ENCODE assay signal across 8 cellular contexts in the genomic region with DNA sequence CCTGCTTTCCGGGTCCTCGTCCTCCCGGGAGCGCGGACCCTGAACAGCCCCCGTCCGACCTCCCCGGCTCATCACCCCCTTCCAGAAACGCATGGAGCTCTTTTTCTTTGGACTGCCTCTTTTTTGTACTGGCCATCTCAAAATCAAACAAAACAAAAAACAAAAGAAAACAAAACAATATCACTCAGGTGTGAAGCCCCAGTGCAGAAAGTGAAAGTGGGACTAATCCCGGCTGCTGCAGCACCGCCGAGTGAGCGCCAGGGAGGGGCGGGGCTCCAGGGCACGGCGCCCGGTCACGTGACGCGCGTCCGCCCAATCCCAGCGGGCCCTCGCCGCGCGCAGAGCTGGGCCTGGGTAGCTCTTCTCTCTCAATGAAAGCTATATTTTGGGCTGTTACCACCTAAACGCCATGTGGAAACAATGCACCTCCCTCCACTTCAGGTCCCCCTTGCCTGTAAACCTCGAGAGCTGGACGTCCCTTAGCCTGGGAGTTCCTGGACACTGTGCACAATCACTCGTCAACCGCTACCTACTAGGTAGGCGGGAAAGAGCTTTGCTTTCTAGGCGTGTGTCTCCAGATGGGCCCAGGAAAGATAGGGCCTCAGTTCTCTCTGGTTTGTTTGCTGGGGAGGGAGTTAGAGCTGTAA.
DNase-seq lines count a peak whose midpoint lies in the region; ATAC-seq and TF ChIP-seq lines count a peak whose summit lies in the region.

No MANE protein-coding gene starts in this region.

- H3K4me3 ChIP-seq in HAP-1 = peak overlapping the region; percentile 39
- peak overlapping the region; percentile 94 for H3K4me3 ChIP-seq in MM.1S (ENCODE audit: low read length)
- H3K4me3 ChIP-seq in upper lobe of left lung = peak overlapping the region; percentile 19 to 87 (median 72)

- peak; percentile 93 for ATAC-seq in activated naive CD8-positive, alpha-beta T cell treated with anti-CD3 and anti-CD28 coated beads, Interleukin-2, amount 10 ng/mL, durations not matched to agents 7 days and 5 days (ENCODE audit: low read depth)
- ATAC-seq in upper lobe of left lung (ENCODE audit: low FRiP score in 2 of 2) = peak; percentile 91 to 95

- peaks cover 76% of the 10 kb centered on the region for H3K27me3 Mint-ChIP-seq in activated naive CD8-positive, alpha-beta T cell treated with anti-CD3 and anti-CD28 coated beads, Interleukin-2, amount 10 ng/mL, durations not matched to agents 7 days and 5 days

- H3K4me1 ChIP-seq in HAP-1 (peaks cover 5% of the 10 kb centered on the region), MM.1S (ENCODE audit: low read length) (peaks cover 2% of the 10 kb centered on the region; the same call in 1 of the 2 replicates), upper lobe of left lung (peaks cover 15 to 25% (median 19%) of the 10 kb centered on the region in 4 donors)

- intact Hi-C loops in cardiac septum (cut with DNase I) = loop anchor here (5.0 kb wide), 2 partner anchors 95 to 500 kb away; a partner anchor contains a TSS
- intact Hi-C loops in posterior vena cava (cut with DNase I) = no loop called here

- peak; percentile 96 for DNase-seq in GM03348 (ENCODE audit: low spot score)
- DNase-seq in HAP-1 (ENCODE audit: low spot score in 2 of 2) = peak; percentile 70 to 86
- DNase-seq in MM.1S = peak; percentile 93
- DNase-seq in SKM-1 treated with dmso at 0.1 percent for 144 hours (lab: John Stamatoyannopoulos, UW; ENCODE audit: unreplicated experiment) = peak; percentile 72
- peak; percentile 95 for DNase-seq in activated naive CD8-positive, alpha-beta T cell treated with anti-CD3 and anti-CD28 coated beads, Interleukin-2, amount 10 ng/mL, durations not matched to agents 7 days and 5 days
- peak; percentile 95 for DNase-seq in cardiac septum (ENCODE audit: low spot score)
- DNase-seq in posterior vena cava (ENCODE audit: low spot score) = peak; percentile 93
- DNase-seq in upper lobe of left lung = peak; percentile 89 to 98

- TF ChIP-seq CTCF in MM.1S (IDR thresholded peaks at IDR 0.05; ENCODE audit: low read length) = no peak
- peak in 3 of 6 experiments; percentile 10 to 17 (median 11) for TF ChIP-seq CTCF in upper lobe of left lung (IDR thresholded peaks at IDR 0.05)

- H3K27ac ChIP-seq in MM.1S (ENCODE audit: low read length) (peak overlapping the region; percentile 88), upper lobe of left lung (peak overlapping the region in 2 of 4 donors; percentile 64 to 85)

- no peaks in the 10 kb centered on the region for H3K36me3 ChIP-seq in HAP-1 (replicated peaks)
- no peaks in the 10 kb centered on the region for H3K36me3 ChIP-seq in MM.1S (replicated peaks; ENCODE audit: insufficient read depth, low read length)
- H3K36me3 ChIP-seq in upper lobe of left lung = no peaks in the 10 kb centered on the region

- no peak for TF ChIP-seq EP300 in upper lobe of left lung (IDR thresholded peaks at IDR 0.05)

- peak overlapping the region; percentile 79 for H3K27ac Mint-ChIP-seq in activated naive CD8-positive, alpha-beta T cell treated with anti-CD3 and anti-CD28 coated beads, Interleukin-2, amount 10 ng/mL, durations not matched to agents 7 days and 5 days

- H3K79me2 ChIP-seq in MM.1S (ENCODE audit: low read length) = peaks cover 61% of the 10 kb centered on the region

- H3K4me1 Mint-ChIP-seq in activated naive CD8-positive, alpha-beta T cell treated with anti-CD3 and anti-CD28 coated beads, Interleukin-2, amount 10 ng/mL, durations not matched to agents 7 days and 5 days = peaks cover 29% of the 10 kb centered on the region

- no peaks in the 10 kb centered on the region for H3K9me3 ChIP-seq in HAP-1
- no peaks in the 10 kb centered on the region for H3K9me3 ChIP-seq in MM.1S (replicated peaks; ENCODE audit: insufficient read depth, low read length)
- no peaks in the 10 kb centered on the region for H3K9me3 ChIP-seq in upper lobe of left lung

- peaks cover 2% of the 10 kb centered on the region for H3K36me3 Mint-ChIP-seq in activated naive CD8-positive, alpha-beta T cell treated with anti-CD3 and anti-CD28 coated beads, Interleukin-2, amount 10 ng/mL, durations not matched to agents 7 days and 5 days

- POLR2A ChIA-PET in activated naive CD8-positive, alpha-beta T cell treated with anti-CD3 and anti-CD28 coated beads, Interleukin-2, amount 10 ng/mL, durations not matched to agents 7 days and 5 days (lab: Charles Lee) = interaction anchor here (0.8 to 5.8 kb wide), 16 partner anchors 11 to 232 kb away, joined by 3 to 44 read pairs (median 4); a partner anchor contains a TSS

- H3K27me3 ChIP-seq in HAP-1 (ENCODE audit: low read depth) = peaks cover 37% of the 10 kb centered on the region
- peaks cover 38% of the 10 kb centered on the region for H3K27me3 ChIP-seq in MM.1S (replicated peaks; ENCODE audit: insufficient read depth, low read length)
- peaks cover 0 to 15% (median 0%) of the 10 kb centered on the region in 4 donors for H3K27me3 ChIP-seq in upper lobe of left lung

- H3K9me2 ChIP-seq in MM.1S (replicated peaks; ENCODE audit: insufficient read depth, low read length) = no peaks in the 10 kb centered on the region

- 5% methylated on average over 27 to 34 of the region's 34 CpGs for WGBS in upper lobe of left lung, 2 donors

- peak overlapping the region; percentile 84 for H3K4me3 Mint-ChIP-seq in activated naive CD8-positive, alpha-beta T cell treated with anti-CD3 and anti-CD28 coated beads, Interleukin-2, amount 10 ng/mL, durations not matched to agents 7 days and 5 days

- peak in 1 of 4 donors; percentile 73 for TF ChIP-seq POLR2A in upper lobe of left lung (IDR thresholded peaks at IDR 0.05)

- H3K9ac ChIP-seq in MM.1S (ENCODE audit: low read length) = peak overlapping the region; percentile 95

- peaks cover 19% of the 10 kb centered on the region for H3F3A ChIP-seq in MM.1S (ENCODE audit: insufficient read depth, low read length)

- H4K20me1 ChIP-seq in MM.1S (ENCODE audit: insufficient read depth, low read length) = no peaks in the 10 kb centered on the region

- peak overlapping the region; percentile 87 for H2AFZ ChIP-seq in MM.1S (ENCODE audit: low read length)

- no peaks in the 10 kb centered on the region for H3K9me3 Mint-ChIP-seq in activated naive CD8-positive, alpha-beta T cell treated with anti-CD3 and anti-CD28 coated beads, Interleukin-2, amount 10 ng/mL, durations not matched to agents 7 days and 5 days

- in situ Hi-C loops in HAP-1 (cut with MboI; ENCODE audit: low sequenced_read_pairs) = no loop called here

- peak overlapping the region; percentile 91 for H3K4me2 ChIP-seq in MM.1S (ENCODE audit: low read depth, low read length)

Comparison
In these comparisons a context has a peak if more than half of its experiments do, and no peak if none do; other contexts are left out.
1. H3K4me3 ChIP-seq: peak in every context shown above with its lines; median percentile 94 in MM.1S; 72 in upper lobe of left lung; 39 in HAP-1.